In the genomic region with DNA sequence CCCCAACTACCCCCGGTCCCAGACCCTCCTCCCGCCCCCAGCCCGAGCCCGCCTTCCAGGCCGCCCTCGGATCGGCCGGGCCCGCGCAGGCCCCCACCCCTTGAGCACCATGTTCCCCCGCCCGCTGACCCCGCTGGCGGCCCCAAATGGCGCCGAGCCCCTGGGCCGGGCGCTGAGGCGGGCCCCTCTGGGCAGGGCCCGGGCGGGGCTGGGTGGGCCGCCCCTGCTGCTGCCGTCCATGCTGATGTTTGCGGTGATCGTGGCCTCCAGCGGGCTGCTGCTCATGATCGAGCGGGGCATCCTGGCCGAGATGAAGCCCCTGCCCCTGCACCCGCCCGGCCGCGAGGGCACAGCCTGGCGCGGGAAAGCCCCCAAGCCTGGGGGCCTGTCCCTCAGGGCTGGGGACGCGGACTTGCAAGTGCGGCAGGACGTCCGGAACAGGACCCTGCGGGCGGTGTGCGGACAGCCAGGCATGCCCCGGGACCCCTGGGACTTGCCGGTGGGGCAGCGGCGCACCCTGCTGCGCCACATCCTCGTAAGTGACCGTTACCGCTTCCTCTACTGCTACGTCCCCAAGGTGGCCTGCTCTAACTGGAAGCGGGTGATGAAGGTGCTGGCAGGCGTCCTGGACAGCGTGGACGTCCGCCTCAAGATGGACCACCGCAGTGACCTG, we compare ENCODE assay signal across 8 cellular contexts. TPM values are rescaled to one million over a fixed set of nuclear protein-coding genes. Genes with fewer than 3 reads are reported as not detected.
DNase-seq lines count a peak whose midpoint lies in the region; ATAC-seq and TF ChIP-seq lines count a peak whose summit lies in the region.

No MANE protein-coding gene starts in this region.

- H3K27me3 ChIP-seq in ACC112 (ENCODE audit: insufficient read depth, low read length) = no peaks in the 10 kb centered on the region
- no peaks in the 10 kb centered on the region for H3K27me3 ChIP-seq in osteoblast (ENCODE audit: insufficient read depth, low read length)

- H3K4me1 ChIP-seq in ACC112 (ENCODE audit: control insufficient read depth, insufficient read depth, low read length, unreplicated experiment) (peaks cover 18% of the 10 kb centered on the region), osteoblast (ENCODE audit: insufficient read depth, low read length) (peaks cover 21% of the 10 kb centered on the region)

- intact Hi-C loops in activated CD8-positive, alpha-beta T cell treated with anti-CD3 and anti-CD28 coated beads for 36 hours (cut with micrococcal nuclease) = no loop called here

- no peaks in the 10 kb centered on the region for H3K27me3 Mint-ChIP-seq in activated CD8-positive, alpha-beta T cell treated with anti-CD3 and anti-CD28 coated beads for 36 hours

- H3K4me3 ChIP-seq in ACC112 (ENCODE audit: low read depth, low read length) (peak overlapping the region; percentile 86), fibroblast of pulmonary artery (replicated peaks; ENCODE audit: low read depth, low read length) (peak overlapping the region; percentile 67), osteoblast (ENCODE audit: insufficient read depth, low read length) (peak overlapping the region; percentile 81)

- H4K20me1 ChIP-seq in osteoblast (ENCODE audit: insufficient read depth, low read length) = peaks cover 12% of the 10 kb centered on the region

- POLR2A ChIA-PET in activated CD8-positive, alpha-beta T cell treated with anti-CD3 and anti-CD28 coated beads for 36 hours (lab: Charles Lee) = interaction anchor here (1.0 to 1.8 kb wide), 3 partner anchors 17 to 98 kb away, joined by 3 to 8 read pairs (median 3); partner anchors contain the start of gene RPUSD2

- peaks cover 6% of the 10 kb centered on the region for H3K79me2 ChIP-seq in ACC112 (ENCODE audit: control insufficient read depth, insufficient read depth, low read length, unreplicated experiment)
- H3K79me2 ChIP-seq in osteoblast (ENCODE audit: insufficient read depth, low read length) = peaks cover 5% of the 10 kb centered on the region

- H3K9me3 ChIP-seq in osteoblast (ENCODE audit: low read depth, low read length) = no peaks in the 10 kb centered on the region

- H3K27ac Mint-ChIP-seq in activated CD8-positive, alpha-beta T cell treated with anti-CD3 and anti-CD28 coated beads for 36 hours = peak overlapping the region; percentile 85

- peak overlapping the region; percentile 83 for H3K4me3 Mint-ChIP-seq in activated CD8-positive, alpha-beta T cell treated with anti-CD3 and anti-CD28 coated beads for 36 hours

- peak; percentile 42 for ATAC-seq in GM18907 (IDR thresholded peaks at IDR 0.05; ENCODE audit: unreplicated experiment)
- ATAC-seq in HG03460 (IDR thresholded peaks at IDR 0.05; ENCODE audit: unreplicated experiment) = peak; percentile 40
- peak; percentile 48 for ATAC-seq in activated CD8-positive, alpha-beta T cell treated with anti-CD3 and anti-CD28 coated beads for 36 hours
- no peak for ATAC-seq in HG03469 (IDR thresholded peaks at IDR 0.05; ENCODE audit: unreplicated experiment)

- TF ChIP-seq CTCF in activated CD8-positive, alpha-beta T cell treated with anti-CD3 and anti-CD28 coated beads for 36 hours (IDR thresholded peaks at IDR 0.05) = no peak
- TF ChIP-seq CTCF in fibroblast of pulmonary artery (IDR thresholded peaks at IDR 0.05; ENCODE audit: low read length, missing control alignments) (no peak), osteoblast (IDR thresholded peaks at IDR 0.05; ENCODE audit: extremely low read depth, low read depth, low read length) (no peak)

- H3K4me1 Mint-ChIP-seq in activated CD8-positive, alpha-beta T cell treated with anti-CD3 and anti-CD28 coated beads for 36 hours (ENCODE audit: low read depth) = peaks cover 35% of the 10 kb centered on the region

- H3K36me3 Mint-ChIP-seq in activated CD8-positive, alpha-beta T cell treated with anti-CD3 and anti-CD28 coated beads for 36 hours (ENCODE audit: low read depth) = peaks cover 5% of the 10 kb centered on the region

- DNase-seq in activated CD8-positive, alpha-beta T cell treated with anti-CD3 and anti-CD28 coated beads for 36 hours = peak; percentile 38
- DNase-seq in fibroblast of pulmonary artery (ENCODE audit: low read depth) (no peak), osteoblast (ENCODE audit: insufficient read length, low spot score, missing footprints) (peak; percentile 88), NCI-H1092 treated with DMSO at 0.1 percent for 48 hours (lab: John Stamatoyannopoulos, UW) (no peak)

- peak overlapping the region; percentile 97 for H3K4me2 ChIP-seq in osteoblast (ENCODE audit: insufficient read depth, low read length)

- H3K9me3 Mint-ChIP-seq in activated CD8-positive, alpha-beta T cell treated with anti-CD3 and anti-CD28 coated beads for 36 hours = no peaks in the 10 kb centered on the region

- H3K36me3 ChIP-seq in ACC112 (ENCODE audit: insufficient read depth, low read length) = no peaks in the 10 kb centered on the region
- no peaks in the 10 kb centered on the region for H3K36me3 ChIP-seq in osteoblast (ENCODE audit: insufficient read depth, low read length)

- no peak overlapping the region for H3K27ac ChIP-seq in ACC112 (ENCODE audit: low read depth, low read length)
- H3K27ac ChIP-seq in osteoblast (ENCODE audit: low read depth, low read length) = no peak overlapping the region

- CTCF ChIA-PET in activated CD8-positive, alpha-beta T cell treated with anti-CD3 and anti-CD28 coated beads for 36 hours (lab: Charles Lee) = interaction anchor here (1.1 to 1.6 kb wide), 2 partner anchors 26 to 103 kb away, joined by 3 read pairs; no protein-coding TSS in a partner anchor

- H2AFZ ChIP-seq in ACC112 (ENCODE audit: low read length, unreplicated experiment) = peak overlapping the region; percentile 47
- peak overlapping the region; percentile 83 for H2AFZ ChIP-seq in osteoblast (ENCODE audit: low read length)

RNA-seq across cellular contexts. Expression of gene CHST14, which starts 0.5 kb away (rescaled TPM):
- total RNA-seq in activated CD8-positive, alpha-beta T cell treated with anti-CD3 and anti-CD28 coated beads for 36 hours = 1 to 10 TPM; 4.3 to 5.1 TPM
- total RNA-seq in osteoblast = 13.4 and 13.6 TPM in 2 replicates

RNA-seq across cellular contexts. Expression of gene BAHD1, which starts 30.5 kb away (rescaled TPM):
- 10 to 100 TPM; 14.7 to 17.6 TPM for total RNA-seq in activated CD8-positive, alpha-beta T cell treated with anti-CD3 and anti-CD28 coated beads for 36 hours
- 10.0 and 10.5 TPM in 2 replicates for total RNA-seq in osteoblast

Comparison
In these comparisons a context has a peak if more than half of its experiments do, and no peak if none do; other contexts are left out.
1. DNase-seq: peak in activated CD8-positive, alpha-beta T cell treated with anti-CD3 and anti-CD28 coated beads for 36 hours (single experiment) and osteoblast (single experiment); none in fibroblast of pulmonary artery (single experiment) and NCI-H1092 treated with DMSO at 0.1 percent for 48 hours (single experiment).
2. Peak in every context shown above with its lines, with median percentiles within 50 percentile points of each other: H3K4me3 ChIP-seq.